Comparison of ENCODE assay signal across 6 cellular contexts in genomic region chr14:22822017-22822618, GRCh38. TPM values are rescaled to one million over a fixed set of nuclear protein-coding genes. Genes with fewer than 3 reads are reported as not detected.
DNase-seq lines count a peak whose midpoint lies in the region; ATAC-seq lines count a peak whose summit lies in the region.

No MANE protein-coding gene starts in this region.

- H3K9me3 ChIP-seq in aorta (ENCODE audit: control insufficient read depth, low read length): no peaks in the 10 kb centered on the region

- H3K36me3 Mint-ChIP-seq in stimulated activated naive CD8-positive, alpha-beta T cell treated with anti-CD3 and anti-CD28 coated beads, Interleukin-15, Interleukin-2, amounts not matched to agents 100 ng/mL and 50 ng/mL, for 24 hours (ENCODE audit: low read depth): no peaks in the 10 kb centered on the region

- no peak for ATAC-seq in stimulated activated naive CD8-positive, alpha-beta T cell treated with anti-CD3 and anti-CD28 coated beads, Interleukin-15, Interleukin-2, amounts not matched to agents 100 U/mL and 50 U/mL, for 24 hours
- ATAC-seq in left colon (peak; percentile 16), aorta (ENCODE audit: low FRiP score) (peak; percentile 5), GM18858 (IDR thresholded peaks at IDR 0.05; ENCODE audit: unreplicated experiment) (no peak)

- no peak for DNase-seq in stimulated activated naive CD8-positive, alpha-beta T cell treated with anti-CD3 and anti-CD28 coated beads, Interleukin-15, Interleukin-2, amounts not matched to agents 100 U/mL and 50 U/mL, for 24 hours
- DNase-seq in left colon (peak in 1 of 2 donors; percentile 39), aorta (peak in 1 of 2 donors; percentile 78), cerebellar cortex (ENCODE audit: low spot score) (no peak)

- 61 to 66% methylated on average over 31 to 34 of the region's 34 CpGs for WGBS in aorta, 2 donors

- H3K4me1 ChIP-seq in aorta (ENCODE audit: control insufficient read depth in 1 of 2, insufficient read depth in 2 of 2, low read length in 2 of 2): peaks cover 0 to 3% of the 10 kb centered on the region in 2 donors

- H3K27me3 Mint-ChIP-seq in stimulated activated naive CD8-positive, alpha-beta T cell treated with anti-CD3 and anti-CD28 coated beads, Interleukin-15, Interleukin-2, amounts not matched to agents 100 ng/mL and 50 ng/mL, for 24 hours: peaks cover 10% of the 10 kb centered on the region

- peak overlapping the region in 1 of 2 donors; percentile 67 for H3K27ac ChIP-seq in aorta (ENCODE audit: low read depth in 1 of 2, low read length in 2 of 2)

- peaks cover 39% of the 10 kb centered on the region for H3K4me1 Mint-ChIP-seq in stimulated activated naive CD8-positive, alpha-beta T cell treated with anti-CD3 and anti-CD28 coated beads, Interleukin-15, Interleukin-2, amounts not matched to agents 100 ng/mL and 50 ng/mL, for 24 hours (ENCODE audit: low read depth)

- no peaks in the 10 kb centered on the region for H3K36me3 ChIP-seq in aorta (ENCODE audit: control insufficient read depth in 1 of 2, insufficient read depth in 2 of 2, low read length in 1 of 2)

- no peak overlapping the region for H3K27ac Mint-ChIP-seq in stimulated activated naive CD8-positive, alpha-beta T cell treated with anti-CD3 and anti-CD28 coated beads, Interleukin-15, Interleukin-2, amounts not matched to agents 100 ng/mL and 50 ng/mL, for 24 hours

- H3K4me3 Mint-ChIP-seq in stimulated activated naive CD8-positive, alpha-beta T cell treated with anti-CD3 and anti-CD28 coated beads, Interleukin-15, Interleukin-2, amounts not matched to agents 100 ng/mL and 50 ng/mL, for 24 hours: peak overlapping the region; percentile 72

- H3K27me3 ChIP-seq in aorta (ENCODE audit: control insufficient read depth in 1 of 2, insufficient read depth in 2 of 2, low read length in 1 of 2): no peaks in the 10 kb centered on the region

- H3K9me3 Mint-ChIP-seq in stimulated activated naive CD8-positive, alpha-beta T cell treated with anti-CD3 and anti-CD28 coated beads, Interleukin-15, Interleukin-2, amounts not matched to agents 100 ng/mL and 50 ng/mL, for 24 hours: no peaks in the 10 kb centered on the region

- intact Hi-C loops in left colon (cut with DNase I, micrococcal nuclease) (loop anchor here in 1 of 2 donors (10.0 kb wide), 1 partner anchor 267 kb away; no protein-coding TSS in a partner anchor), aorta (cut with DNase I) (loop anchor here in 1 of 2 donors (2.0 kb wide), 1 partner anchor 31 kb away; no protein-coding TSS in a partner anchor)

- H3K4me3 ChIP-seq in aorta (ENCODE audit: low read length in 2 of 2): no peak overlapping the region

RNA-seq across cellular contexts. Expression of gene SLC7A7, which starts 6.9 kb away (rescaled TPM):
- total RNA-seq in left colon (10 to 100 TPM in 1 of 2 donors, 1 to 10 TPM in 1; 8.4 to 17.4 TPM), aorta (10 to 100 TPM; 16.7 TPM)
- polyA plus RNA-seq in aorta: 10 to 100 TPM; 15.4 to 44.2 TPM

RNA-seq across cellular contexts. Expression of gene MRPL52, which starts 7.6 kb away (rescaled TPM):
- total RNA-seq in left colon (10 to 100 TPM; 64.5 to 81.0 TPM), aorta (10 to 100 TPM; 37.2 to 49.1 TPM)
- polyA plus RNA-seq in aorta: 10 to 100 TPM; 47.3 to 56.0 TPM

RNA-seq across cellular contexts. Expression of gene MMP14, which starts 14.3 kb away (rescaled TPM):
- total RNA-seq in left colon: 100 to 1,000 TPM in 1 of 2 donors, 10 to 100 TPM in 1; 83.0 to 101 TPM
- total RNA-seq in aorta: 100 to 1,000 TPM; 206 to 250 TPM
- 10 to 100 TPM; 29.8 to 99.2 TPM for polyA plus RNA-seq in aorta

RNA-seq across cellular contexts. Expression of gene LRP10, which starts 49.4 kb away (rescaled TPM):
- total RNA-seq in left colon: 100 to 1,000 TPM; 263 to 308 TPM
- total RNA-seq in aorta: 100 to 1,000 TPM; 161 to 187 TPM
- 100 to 1,000 TPM in 1 of 2 donors, 10 to 100 TPM in 1; 53.0 to 134 TPM for polyA plus RNA-seq in aorta

RNA-seq across cellular contexts. Expression of gene OXA1L, which starts 55.6 kb away (rescaled TPM):
- 100 to 1,000 TPM in 1 of 2 donors, 10 to 100 TPM in 1; 81.7 to 125 TPM for total RNA-seq in left colon
- 10 to 100 TPM; 60.0 to 74.8 TPM for total RNA-seq in aorta
- polyA plus RNA-seq in aorta: 100 to 1,000 TPM in 1 of 2 donors, 10 to 100 TPM in 1; 69.4 to 123 TPM

Comparison
In these comparisons a context has a peak if more than half of its experiments do, and no peak if none do; other contexts are left out.
1. ATAC-seq: peak in left colon (single experiment) and aorta (single experiment); none in stimulated activated naive CD8-positive, alpha-beta T cell treated with anti-CD3 and anti-CD28 coated beads, Interleukin-15, Interleukin-2, amounts not matched to agents 100 U/mL and 50 U/mL, for 24 hours (single experiment) and GM18858 (single experiment).